ENCODE assay signal across 11 cellular contexts in genomic region chr22:20659920-20660319, GRCh38.
"Had no signal": no experiment of that assay in that cellular context is flagged by ENCODE, and none has a peak within 500 bp of the region (broad histone marks: within the 10 kb centered on the region; RNA-seq: fewer than 3 reads in every experiment).

No MANE protein-coding gene starts in this region.

- H3K27ac ChIP-seq: GM23248 had no signal

- H3K4me3 ChIP-seq: GM23248, GM23338, HAP-1 had no signal

- H3K4me2 ChIP-seq: GM23338 had no signal

- H2AFZ ChIP-seq: GM23248, GM23338 had no signal

- H3K9me3 ChIP-seq: HAP-1 had no signal

- H3K36me3 ChIP-seq: HAP-1 had no signal

- H3K4me1 ChIP-seq: HAP-1 had no signal

- DNase-seq: GM23248, GOT3, H7, H9, HCEC 1CT, HFFc6 had no signal

- H3K9ac ChIP-seq: GM23248 had no signal

- FAIRE-seq: H1, H54 had no signal

- ATAC-seq: GM23338, HCT116 had no signal
